Comparison of ENCODE assay signal across 9 cellular contexts in genomic region chr9:91949293-91949945, GRCh38. TPM values are rescaled to one million over a fixed set of nuclear protein-coding genes. Genes with fewer than 3 reads are reported as not detected.
DNase-seq lines count a peak whose midpoint lies in the region; ATAC-seq lines count a peak whose summit lies in the region.
"Had no signal": no experiment of that assay in that cellular context is flagged by ENCODE, and none has a peak within 500 bp of the region (broad histone marks: within the 10 kb centered on the region; RNA-seq: fewer than 3 reads in every experiment).

No MANE protein-coding gene starts in this region.

- ATAC-seq in HG03354 (IDR thresholded peaks at IDR 0.05; ENCODE audit: poor library complexity, severe bottlenecking, unreplicated experiment): no peak

- H3K9ac ChIP-seq in iPS-18a (ENCODE audit: low read length) (peak overlapping the region; percentile 37), subcutaneous abdominal adipose tissue (ENCODE audit: low read length in 5 of 5) (no peak overlapping the region)

- H3K4me1 ChIP-seq in iPS-18a (ENCODE audit: control insufficient read depth, low read depth, low read length): peaks cover 18% of the 10 kb centered on the region
- peaks cover 0 to 34% (median 28%) of the 10 kb centered on the region in 5 donors for H3K4me1 ChIP-seq in subcutaneous abdominal adipose tissue (ENCODE audit: control insufficient read depth in 5 of 5, insufficient read depth in 5 of 5, low read length in 5 of 5)

- H3K36me3 ChIP-seq in iPS-18a (ENCODE audit: control insufficient read depth, low read depth, low read length) (no peaks in the 10 kb centered on the region), subcutaneous abdominal adipose tissue (ENCODE audit: control insufficient read depth in 5 of 5, insufficient read depth in 5 of 5, low read length in 5 of 5) (no peaks in the 10 kb centered on the region)

- H3K27me3 Mint-ChIP-seq in activated T-helper 2 cell treated with anti-CD3 and anti-CD28 coated beads, Interferon-gamma antibody, Interleukin-2, Interleukin-4, amounts not matched to agents 10 μg/mL and 5 μg/mL and 100 μg/mL, durations not matched to agents 14 hours and 24 hours and 36 hours (ENCODE audit: low read depth): peaks cover 72% of the 10 kb centered on the region

- H3K9me3 Mint-ChIP-seq in activated T-helper 2 cell treated with anti-CD3 and anti-CD28 coated beads, Interferon-gamma antibody, Interleukin-2, Interleukin-4, amounts not matched to agents 10 μg/mL and 5 μg/mL and 100 μg/mL, durations not matched to agents 14 hours and 24 hours and 36 hours: no peaks in the 10 kb centered on the region

- H3K9me3 ChIP-seq in iPS-18a (ENCODE audit: control insufficient read depth, low read depth, low read length) (no peaks in the 10 kb centered on the region), subcutaneous abdominal adipose tissue (ENCODE audit: control insufficient read depth in 5 of 5, low read length in 5 of 5) (peaks cover 4 to 7% (median 7%) of the 10 kb centered on the region in 5 donors)

- H3K4me3 ChIP-seq in iPS-18a (ENCODE audit: low read length) (peak overlapping the region; percentile 67), subcutaneous abdominal adipose tissue (ENCODE audit: low read depth in 1 of 5, low read length in 5 of 5) (peak overlapping the region in 4 of 5 donors; percentile 27 to 58 (median 40))

- H3K4me1 Mint-ChIP-seq in activated T-helper 2 cell treated with anti-CD3 and anti-CD28 coated beads, Interferon-gamma antibody, Interleukin-2, Interleukin-4, amounts not matched to agents 10 μg/mL and 5 μg/mL and 100 μg/mL, durations not matched to agents 14 hours and 24 hours and 36 hours (ENCODE audit: low read depth): peaks cover under 1% of the 10 kb centered on the region

- H3K4me3 Mint-ChIP-seq in activated T-helper 2 cell treated with anti-CD3 and anti-CD28 coated beads, Interferon-gamma antibody, Interleukin-2, Interleukin-4, amounts not matched to agents 10 μg/mL and 5 μg/mL and 100 μg/mL, durations not matched to agents 14 hours and 24 hours and 36 hours (ENCODE audit: low read depth): peak overlapping the region; percentile 19

- DNase-seq in NCI-H146 (lab: John Stamatoyannopoulos, UW): peak; percentile 16
- DNase-seq in NCI-H146 treated with DMSO at 0.1 percent for 48 hours (lab: John Stamatoyannopoulos, UW; ENCODE audit: unreplicated experiment): no peak
- no peak for DNase-seq in activated T-helper 2 cell treated with anti-CD3 and anti-CD28 coated beads, Interferon-gamma antibody, Interleukin-2, Interleukin-4, amounts not matched to agents 10 μg/mL and 5 μg/mL and 100 μg/mL, durations not matched to agents 14 hours and 24 hours and 36 hours (ENCODE audit: low spot score)
- no peak for DNase-seq in ACHN
- no peak for DNase-seq in MV-4-11 (lab: John Stamatoyannopoulos, UW)
- DNase-seq: AML-193 had no signal

- H3K27me3 ChIP-seq in iPS-18a (ENCODE audit: control insufficient read depth, insufficient read depth, low read length) (peaks cover 74% of the 10 kb centered on the region), subcutaneous abdominal adipose tissue (ENCODE audit: control insufficient read depth in 5 of 5, insufficient read depth in 4 of 5, low read length in 5 of 5) (peaks cover 14 to 39% (median 19%) of the 10 kb centered on the region in 5 donors)

- no peaks in the 10 kb centered on the region for H3K36me3 Mint-ChIP-seq in activated T-helper 2 cell treated with anti-CD3 and anti-CD28 coated beads, Interferon-gamma antibody, Interleukin-2, Interleukin-4, amounts not matched to agents 10 μg/mL and 5 μg/mL and 100 μg/mL, durations not matched to agents 14 hours and 24 hours and 36 hours (ENCODE audit: low read depth)

- in situ Hi-C loops in ACHN (cut with HindIII; ENCODE audit: low pct_ligation_motif_present, low pct_unique_long_range_greater_than_20kb, low sequenced_read_pairs): no loop called here

- H3K27ac Mint-ChIP-seq in activated T-helper 2 cell treated with anti-CD3 and anti-CD28 coated beads, Interferon-gamma antibody, Interleukin-2, Interleukin-4, amounts not matched to agents 10 μg/mL and 5 μg/mL and 100 μg/mL, durations not matched to agents 14 hours and 24 hours and 36 hours: no peak overlapping the region

- intact Hi-C loops in activated T-helper 2 cell treated with anti-CD3 and anti-CD28 coated beads, Interferon-gamma antibody, Interleukin-2, Interleukin-4, amounts not matched to agents 10 μg/mL and 5 μg/mL and 100 μg/mL, durations not matched to agents 14 hours and 24 hours and 36 hours (cut with micrococcal nuclease): no loop called here

- H3K27ac ChIP-seq in iPS-18a (ENCODE audit: low read length) (no peak overlapping the region), subcutaneous abdominal adipose tissue (ENCODE audit: low read depth, low read length) (no peak overlapping the region)

RNA-seq across cellular contexts. Expression of gene ROR2, which starts 0.6 kb away (rescaled TPM):
- not detected in 2 replicates for total RNA-seq in activated T-helper 2 cell treated with anti-CD3 and anti-CD28 coated beads, Interferon-gamma antibody, Interleukin-2, Interleukin-4, amounts not matched to agents 10 μg/mL and 5 μg/mL and 100 μg/mL, durations not matched to agents 14 hours and 24 hours and 36 hours
